ENCODE assay signal across 9 cellular contexts in the genomic region with DNA sequence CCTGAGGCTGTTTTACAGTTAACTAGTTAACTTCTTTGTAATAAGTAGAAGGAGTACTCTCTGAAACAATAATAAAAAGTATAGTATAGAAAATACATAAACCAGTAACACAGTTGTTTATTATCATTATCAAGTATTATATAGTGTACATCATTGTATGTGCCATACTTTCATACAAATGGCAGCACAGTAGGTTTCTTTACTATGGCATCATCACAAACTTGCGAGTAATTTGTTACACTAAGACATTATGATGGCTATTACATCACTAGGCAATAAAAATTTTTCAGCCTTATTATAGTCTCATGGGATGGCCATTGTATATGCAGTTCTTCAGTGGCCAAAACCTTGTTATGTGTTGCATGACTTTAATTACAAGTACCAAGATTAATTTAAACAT.
"Had no signal": no experiment of that assay in that cellular context is flagged by ENCODE, and none has a peak within 500 bp of the region (broad histone marks: within the 10 kb centered on the region; RNA-seq: fewer than 3 reads in every experiment).

No MANE protein-coding gene starts in this region.

- H3K4me1 ChIP-seq: HAP-1 had no signal

- H3K27ac ChIP-seq: GM23248 had no signal

- H3K4me2 ChIP-seq: GM23338 had no signal

- ATAC-seq: GM23338, HCT116 had no signal

- H2AFZ ChIP-seq: GM23248, GM23338 had no signal

- H3K9ac ChIP-seq: GM23248 had no signal

- H3K4me3 ChIP-seq: GM23248, GM23338, HAP-1 had no signal

- DNase-seq: GM23248, GOT3, H7, H9, HCEC 1CT, HFFc6 had no signal

- H3K9me3 ChIP-seq: HAP-1 had no signal

- H3K36me3 ChIP-seq: HAP-1 had no signal
